31 cellular contexts compared by ENCODE assay signal in the genomic region with DNA sequence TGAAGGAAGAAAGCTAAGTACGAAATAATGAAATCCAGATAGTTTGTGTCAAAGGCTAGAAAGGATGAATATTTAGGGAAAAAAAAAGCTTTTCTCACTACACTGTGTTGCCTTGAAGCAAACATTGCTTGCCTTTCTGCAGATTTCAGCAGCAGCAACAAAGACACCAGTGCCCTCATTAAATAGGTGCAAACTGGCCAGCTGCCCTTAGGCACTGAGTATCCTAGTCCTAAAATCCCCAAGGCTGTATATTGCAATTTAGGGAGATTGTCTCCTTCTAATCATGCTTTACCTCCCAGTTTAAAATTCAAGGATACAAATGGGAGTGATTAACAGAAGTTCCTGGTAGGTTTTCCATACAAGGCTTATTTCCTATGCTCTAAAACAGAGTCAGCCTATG. TPM values are rescaled to one million over a fixed set of nuclear protein-coding genes. Genes with fewer than 3 reads are reported as not detected.
"Had no signal": no experiment of that assay in that cellular context is flagged by ENCODE, and none has a peak within 500 bp of the region (broad histone marks: within the 10 kb centered on the region; RNA-seq: fewer than 3 reads in every experiment).

No MANE protein-coding gene starts in this region.

- H3K27ac Mint-ChIP-seq: naive B cell; naive thymus-derived CD8-positive, alpha-beta T cell; natural killer cell treated with Interleukin-12 subunit alpha and Interleukin-12 subunit beta and Interleukin-15 and Interleukin-18, amount 100 ng/mL, for 72 hours; nephron progenitor cell; stimulated activated memory B cell treated with anti-CD40 and anti-IgM and Interleukin-4, amounts not matched to agents 10 μg/mL and 1 μg/mL and 100 μg/mL, for 72 hours; stimulated activated naive CD8-positive, alpha-beta T cell treated with anti-CD3 and anti-CD28 coated beads, Interleukin-15, amount 100 ng/mL, for 72 hours; type B pancreatic cell had no signal

- H3K4me1 ChIP-seq: pancreas, prostate gland, spleen, suprapubic skin, testis, tibial artery, transverse colon, upper lobe of right lung, uterus had no signal

- H3K9me3 ChIP-seq: neutrophil, pancreas, prostate gland, spleen, testis, tibial artery, transverse colon, upper lobe of right lung, uterus had no signal

- H3K4me3 Mint-ChIP-seq: naive B cell; naive thymus-derived CD8-positive, alpha-beta T cell; natural killer cell treated with Interleukin-12 subunit alpha and Interleukin-12 subunit beta and Interleukin-15 and Interleukin-18, amount 100 ng/mL, for 72 hours; nephron progenitor cell; neural crest cell; stimulated activated memory B cell treated with anti-CD40 and anti-IgM and Interleukin-4, amounts not matched to agents 10 μg/mL and 1 μg/mL and 100 μg/mL, for 72 hours; stimulated activated naive CD8-positive, alpha-beta T cell treated with anti-CD3 and anti-CD28 coated beads, Interleukin-15, amount 100 ng/mL, for 72 hours; type B pancreatic cell had no signal

- H3K36me3 ChIP-seq: neutrophil, pancreas, prostate gland, spleen, suprapubic skin, tibial artery, transverse colon, upper lobe of right lung, uterus had no signal

- H3K4me2 ChIP-seq: smooth muscle cell had no signal

- DNase-seq: naive B cell; naive thymus-derived CD8-positive, alpha-beta T cell; nephron progenitor cell; nucleus accumbens; pancreas; right cardiac atrium; spleen; stimulated activated CD4-positive, alpha-beta T cell treated with anti-CD3 and anti-CD28 coated beads, Interleukin-12 subunit alpha, Interleukin-12 subunit beta, amount 100 ng/mL, for 4 hours; stimulated activated CD4-positive, alpha-beta T cell treated with anti-CD3 and anti-CD28 coated beads, Interleukin-1b, Interleukin-23, amount 100 ng/mL, for 48 hours; stimulated activated CD4-positive, alpha-beta T cell treated with anti-CD3 and anti-CD28 coated beads, Interleukin-4, amount 100 ng/mL, for 1 hour; stimulated activated CD4-positive, alpha-beta T cell treated with anti-CD3 and anti-CD28 coated beads, Interleukin-4, amount 100 ng/mL, for 4 hours; stimulated activated CD8-positive, alpha-beta memory T cell treated with anti-CD3 and anti-CD28 coated beads, Interleukin-4, amount 100 ng/mL, for 48 hours; stimulated activated naive CD4-positive, alpha-beta T cell; stimulated activated naive CD8-positive, alpha-beta T cell treated with anti-CD3 and anti-CD28 coated beads, Interleukin-15, amount 100 ng/mL, for 72 hours; stimulated activated naive CD8-positive, alpha-beta T cell treated with anti-CD3 and anti-CD28 coated beads, Interleukin-15, Interleukin-2, amounts not matched to agents 100 U/mL and 50 U/mL, for 24 hours; substantia nigra; testis; tibial artery; transverse colon; upper lobe of right lung; uterus had no signal

- H3K9me3 Mint-ChIP-seq: naive B cell; naive thymus-derived CD8-positive, alpha-beta T cell; natural killer cell treated with Interleukin-12 subunit alpha and Interleukin-12 subunit beta and Interleukin-15 and Interleukin-18, amount 100 ng/mL, for 72 hours; stimulated activated memory B cell treated with anti-CD40 and anti-IgM and Interleukin-4, amounts not matched to agents 10 μg/mL and 1 μg/mL and 100 μg/mL, for 72 hours; stimulated activated naive CD8-positive, alpha-beta T cell treated with anti-CD3 and anti-CD28 coated beads, Interleukin-15, amount 100 ng/mL, for 72 hours; type B pancreatic cell had no signal

- H3K36me3 Mint-ChIP-seq: naive B cell; naive thymus-derived CD8-positive, alpha-beta T cell; natural killer cell treated with Interleukin-12 subunit alpha and Interleukin-12 subunit beta and Interleukin-15 and Interleukin-18, amount 100 ng/mL, for 72 hours; stimulated activated memory B cell treated with anti-CD40 and anti-IgM and Interleukin-4, amounts not matched to agents 10 μg/mL and 1 μg/mL and 100 μg/mL, for 72 hours; type B pancreatic cell had no signal

- H3K27ac ChIP-seq: neutrophil, pancreas, prostate gland, skin epidermis, spleen, suprapubic skin, testis, tibial artery, transverse colon, upper lobe of right lung, uterus had no signal

- FAIRE-seq: pancreas had no signal

- H3K27me3 Mint-ChIP-seq: stimulated activated memory B cell treated with anti-CD40 and anti-IgM and Interleukin-4, amounts not matched to agents 10 μg/mL and 1 μg/mL and 100 μg/mL, for 72 hours had no signal

- H3K27me3 ChIP-seq: suprapubic skin, testis, tibial artery, transverse colon, upper lobe of right lung, uterus had no signal

- H3K4me3 ChIP-seq: pancreas, prostate gland, skin epidermis, smooth muscle cell, spleen, suprapubic skin, testis, tibial artery, transverse colon, upper lobe of right lung, uterus had no signal

- H3K4me1 Mint-ChIP-seq: naive B cell; naive thymus-derived CD8-positive, alpha-beta T cell; nephron progenitor cell; neural crest cell; stimulated activated memory B cell treated with anti-CD40 and anti-IgM and Interleukin-4, amounts not matched to agents 10 μg/mL and 1 μg/mL and 100 μg/mL, for 72 hours; stimulated activated naive CD8-positive, alpha-beta T cell treated with anti-CD3 and anti-CD28 coated beads, Interleukin-15, amount 100 ng/mL, for 72 hours had no signal

- ATAC-seq: naive thymus-derived CD8-positive, alpha-beta T cell; natural killer cell treated with Interleukin-12 subunit alpha and Interleukin-12 subunit beta and Interleukin-15 and Interleukin-18, amount 100 ng/mL, for 72 hours; pancreas; right cardiac atrium; sciatic nerve; stimulated activated memory B cell treated with anti-CD40 and anti-IgM and Interleukin-4, amounts not matched to agents 10 μg/mL and 1 μg/mL and 100 μg/mL, for 72 hours; stimulated activated naive CD8-positive, alpha-beta T cell treated with anti-CD3 and anti-CD28 coated beads, Interleukin-15, amount 100 ng/mL, for 72 hours; stimulated activated naive CD8-positive, alpha-beta T cell treated with anti-CD3 and anti-CD28 coated beads, Interleukin-15, Interleukin-2, amounts not matched to agents 100 U/mL and 50 U/mL, for 24 hours; upper lobe of right lung had no signal

RNA-seq across cellular contexts. Expression of a gene that starts 8.6 kb away (rescaled TPM):
- polyA plus RNA-seq: naive thymus-derived CD8-positive, alpha-beta T cell had no signal
